1 cellular context compared by ENCODE assay signal in genomic region chr14:32203928-32204357, GRCh38.
TF ChIP-seq lines count a peak whose summit lies in the region.

No MANE protein-coding gene starts in this region.

TF ChIP-seq in GM12878, 131 proteins besides CTCF, POLR2A, EP300 and RAD21 (continued from another document):
- TF ChIP-seq SMAD5 (IDR thresholded peaks at IDR 0.05; ENCODE audit: low read depth): no peak
- no peak for TF ChIP-seq IKZF2 (IDR thresholded peaks at IDR 0.05)
- no peak for TF ChIP-seq JUND (IDR thresholded peaks at IDR 0.05; ENCODE audit: low read depth, low read length)
- no peak for TF ChIP-seq WRNIP1 (IDR thresholded peaks at IDR 0.05; ENCODE audit: borderline replicate concordance, low read depth, low read length)
- no peak for TF ChIP-seq CUX1 (IDR thresholded peaks at IDR 0.05; ENCODE audit: insufficient replicate concordance, low read depth, low read length)
- no peak for TF ChIP-seq MYC (IDR thresholded peaks at IDR 0.05; ENCODE audit: insufficient read depth, insufficient read length, insufficient replicate concordance, low read length, severe bottlenecking)
- no peak for TF ChIP-seq ZNF687 (IDR thresholded peaks at IDR 0.05)
- no peak for TF ChIP-seq HDGF (IDR thresholded peaks at IDR 0.05)
- no peak for TF ChIP-seq POLR2AphosphoS5 (IDR thresholded peaks at IDR 0.05; ENCODE audit: low read length)
- TF ChIP-seq PAX8 (IDR thresholded peaks at IDR 0.05): no peak
- TF ChIP-seq POLR2AphosphoS2 (IDR thresholded peaks at IDR 0.05; ENCODE audit: low read depth, low read length): no peak
